ENCODE assay signal across 40 cellular contexts in the genomic region with DNA sequence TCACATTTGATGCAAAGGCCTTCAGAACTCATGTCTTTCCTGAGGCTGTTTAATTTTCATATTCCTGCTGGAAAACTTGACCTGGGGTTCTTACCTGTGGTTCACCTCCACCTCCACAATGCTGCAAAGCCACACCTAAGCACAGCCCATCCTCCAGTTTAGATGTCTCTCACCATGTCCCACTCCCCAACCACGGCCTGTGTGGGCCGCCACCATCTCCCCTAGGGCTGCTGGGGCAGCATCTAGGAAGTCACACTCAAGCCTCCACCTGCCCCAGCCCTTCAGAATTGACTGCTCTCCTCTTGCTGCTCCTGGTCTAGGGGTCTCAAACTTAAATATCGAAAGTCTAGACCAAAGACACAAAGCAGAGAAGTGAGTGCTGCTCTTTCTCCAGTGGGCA.
"Had no signal": no experiment of that assay in that cellular context is flagged by ENCODE, and none has a peak within 500 bp of the region (broad histone marks: within the 10 kb centered on the region; RNA-seq: fewer than 3 reads in every experiment).

No MANE protein-coding gene starts in this region.

- H3K27ac ChIP-seq: adrenal gland, ascending aorta, body of pancreas, brain microvascular endothelial cell, breast epithelium, cardiac muscle cell had no signal

- H3K4me3 Mint-ChIP-seq: activated naive CD4-positive, alpha-beta T cell treated with anti-CD3 and anti-CD28 coated beads for 36 hours; activated naive CD4-positive, alpha-beta T cell treated with anti-CD3 and anti-CD28 coated beads, Interleukin-2, amount 10 ng/mL, durations not matched to agents 7 days and 5 days; activated naive CD4-positive, alpha-beta T cell treated with anti-CD3 and anti-CD28 coated beads, Interleukin-2, amount 50 U/mL, for 24 hours; activated naive CD8-positive, alpha-beta T cell; activated naive CD8-positive, alpha-beta T cell treated with anti-CD3 and anti-CD28 coated beads for 36 hours; activated naive CD8-positive, alpha-beta T cell treated with anti-CD3 and anti-CD28 coated beads, Interleukin-2, amount 10 ng/mL, durations not matched to agents 7 days and 5 days; activated naive CD8-positive, alpha-beta T cell treated with anti-CD3 and anti-CD28 coated beads, Interleukin-2, amount 50 U/mL, for 24 hours; activated T-cell treated with anti-CD3 and anti-CD28 coated beads, Interleukin-2, amount 50 U/mL, for 24 hours; activated T-cell treated with anti-CD3 and anti-CD28 coated beads, Interleukin-2, amount 50 U/mL, for 4 hours; activated T-cell treated with anti-CD3 and anti-CD28 coated beads, Interleukin-2, amount 50 U/mL, for 72 hours; activated T-helper 1 cell treated with anti-CD3 and anti-CD28 coated beads, Interleukin-12 subunit alpha, Interleukin-12 subunit beta, Interleukin-2, Interleukin-4 antibody, amounts not matched to agents 30 ng/mL and 10 ng/mL and 1 ng/mL, durations not matched to agents 14 hours and 24 hours and 36 hours; activated T-helper 17 cell treated with anti-CD3 and anti-CD28 coated beads, Interleukin-2, amount 50 U/mL, for 72 hours; brain; central memory CD8-positive, alpha-beta T cell had no signal

- DNase-seq: activated effector memory CD4-positive, alpha-beta T cell treated with anti-CD3 and anti-CD28 coated beads, Interleukin-2, amount 50 U/mL, for 16 hours; activated effector memory CD4-positive, alpha-beta T cell treated with Interleukin-2 at 50 U/mL for 16 hours; activated gamma-delta T cell; activated gamma-delta T cell treated with Interleukin-2 at 50 U/mL for 16 hours; activated naive CD4-positive, alpha-beta T cell; activated naive CD4-positive, alpha-beta T cell treated with anti-CD3 and anti-CD28 coated beads for 36 hours; activated naive CD4-positive, alpha-beta T cell treated with anti-CD3 and anti-CD28 coated beads, Interleukin-2, amount 10 ng/mL, durations not matched to agents 7 days and 5 days; activated naive CD4-positive, alpha-beta T cell treated with anti-CD3 and anti-CD28 coated beads, Interleukin-2, amount 50 U/mL, for 16 hours; activated naive CD4-positive, alpha-beta T cell treated with Interleukin-2 at 50 U/mL for 16 hours; activated naive CD8-positive, alpha-beta T cell treated with anti-CD3 and anti-CD28 coated beads for 36 hours; activated naive CD8-positive, alpha-beta T cell treated with anti-CD3 and anti-CD28 coated beads, Interleukin-2, amount 10 ng/mL, durations not matched to agents 7 days and 5 days; activated naive CD8-positive, alpha-beta T cell treated with anti-CD3 and anti-CD28 coated beads, Interleukin-2, amount 50 U/mL, for 24 hours; activated T-cell treated with anti-CD3 and anti-CD28 coated beads, Interleukin-2, amount 50 U/mL, for 1 hour; activated T-cell treated with anti-CD3 and anti-CD28 coated beads, Interleukin-2, amount 50 U/mL, for 24 hours; activated T-cell treated with anti-CD3 and anti-CD28 coated beads, Interleukin-2, amount 50 U/mL, for 4 hours; activated T-cell treated with anti-CD3 and anti-CD28 coated beads, Interleukin-2, amount 50 U/mL, for 48 hours; activated T-cell treated with anti-CD3 and anti-CD28 coated beads, Interleukin-2, amount 50 U/mL, for 72 hours; adrenal gland; amniotic stem cell; amygdala; anterior cingulate cortex; aorta; brain microvascular endothelial cell; caudate nucleus; central memory CD4-positive, alpha-beta T cell; cerebellar nuclear complex had no signal

- H3K36me3 Mint-ChIP-seq: activated naive CD8-positive, alpha-beta T cell; activated naive CD8-positive, alpha-beta T cell treated with anti-CD3 and anti-CD28 coated beads for 36 hours; activated naive CD8-positive, alpha-beta T cell treated with anti-CD3 and anti-CD28 coated beads, Interleukin-2, amount 10 ng/mL, durations not matched to agents 7 days and 5 days; brain had no signal

- H3K9me3 ChIP-seq: adrenal gland, ascending aorta, body of pancreas, breast epithelium had no signal

- H3K27me3 ChIP-seq: brain microvascular endothelial cell had no signal

- H3K9me3 Mint-ChIP-seq: activated naive CD4-positive, alpha-beta T cell treated with anti-CD3 and anti-CD28 coated beads for 36 hours; activated naive CD4-positive, alpha-beta T cell treated with anti-CD3 and anti-CD28 coated beads, Interleukin-2, amount 10 ng/mL, durations not matched to agents 7 days and 5 days; activated naive CD4-positive, alpha-beta T cell treated with anti-CD3 and anti-CD28 coated beads, Interleukin-2, amount 50 U/mL, for 24 hours; activated naive CD4-positive, alpha-beta T cell treated with anti-CD3 and anti-CD28 coated beads, Interleukin-2, amount 50 U/mL, for 72 hours; activated naive CD8-positive, alpha-beta T cell treated with anti-CD3 and anti-CD28 coated beads for 36 hours; activated naive CD8-positive, alpha-beta T cell treated with anti-CD3 and anti-CD28 coated beads, Interleukin-2, amount 10 ng/mL, durations not matched to agents 7 days and 5 days; activated naive CD8-positive, alpha-beta T cell treated with anti-CD3 and anti-CD28 coated beads, Interleukin-2, amount 50 U/mL, for 24 hours; activated T-cell treated with anti-CD3 and anti-CD28 coated beads, Interleukin-2, amount 50 U/mL, for 24 hours; activated T-cell treated with anti-CD3 and anti-CD28 coated beads, Interleukin-2, amount 50 U/mL, for 72 hours; activated T-helper 1 cell treated with anti-CD3 and anti-CD28 coated beads, Interleukin-12 subunit alpha, Interleukin-12 subunit beta, Interleukin-2, Interleukin-4 antibody, amounts not matched to agents 30 ng/mL and 10 ng/mL and 1 ng/mL, durations not matched to agents 14 hours and 24 hours and 36 hours; activated T-helper 17 cell treated with anti-CD3 and anti-CD28 coated beads, Interleukin-2, amount 50 U/mL, for 72 hours; activated T-helper 2 cell treated with anti-CD3 and anti-CD28 coated beads, Interferon-gamma antibody, Interleukin-2, Interleukin-4, amounts not matched to agents 10 μg/mL and 5 μg/mL and 100 μg/mL, durations not matched to agents 14 hours and 24 hours and 36 hours; central memory CD8-positive, alpha-beta T cell had no signal

- ATAC-seq: activated naive CD4-positive, alpha-beta T cell treated with anti-CD3 and anti-CD28 coated beads, Interleukin-2, amount 50 U/mL, for 72 hours; activated naive CD8-positive, alpha-beta T cell treated with anti-CD3 and anti-CD28 coated beads, Interleukin-2, amount 50 U/mL, for 24 hours; activated T-cell treated with anti-CD3 and anti-CD28 coated beads, Interleukin-2, amount 50 U/mL, for 4 hours; activated T-cell treated with anti-CD3 and anti-CD28 coated beads, Interleukin-2, amount 50 U/mL, for 72 hours; activated T-helper 17 cell treated with anti-CD3 and anti-CD28 coated beads, Interleukin-2, amount 50 U/mL, for 72 hours; body of pancreas had no signal

- FAIRE-seq: astrocyte, bronchial epithelial cell had no signal

- H3K4me1 ChIP-seq: ascending aorta, breast epithelium had no signal

- H3K4me1 Mint-ChIP-seq: activated naive CD8-positive, alpha-beta T cell treated with anti-CD3 and anti-CD28 coated beads for 36 hours; activated naive CD8-positive, alpha-beta T cell treated with anti-CD3 and anti-CD28 coated beads, Interleukin-2, amount 10 ng/mL, durations not matched to agents 7 days and 5 days; activated T-helper 17 cell treated with anti-CD3 and anti-CD28 coated beads, Interleukin-2, amount 50 U/mL, for 72 hours; brain; central memory CD8-positive, alpha-beta T cell had no signal

- H3K27ac Mint-ChIP-seq: activated naive CD4-positive, alpha-beta T cell treated with anti-CD3 and anti-CD28 coated beads for 36 hours; activated naive CD4-positive, alpha-beta T cell treated with anti-CD3 and anti-CD28 coated beads, Interleukin-2, amount 10 ng/mL, durations not matched to agents 7 days and 5 days; activated naive CD4-positive, alpha-beta T cell treated with anti-CD3 and anti-CD28 coated beads, Interleukin-2, amount 50 U/mL, for 24 hours; activated naive CD4-positive, alpha-beta T cell treated with anti-CD3 and anti-CD28 coated beads, Interleukin-2, amount 50 U/mL, for 72 hours; activated naive CD8-positive, alpha-beta T cell; activated naive CD8-positive, alpha-beta T cell treated with anti-CD3 and anti-CD28 coated beads for 36 hours; activated naive CD8-positive, alpha-beta T cell treated with anti-CD3 and anti-CD28 coated beads, Interleukin-2, amount 10 ng/mL, durations not matched to agents 7 days and 5 days; activated naive CD8-positive, alpha-beta T cell treated with anti-CD3 and anti-CD28 coated beads, Interleukin-2, amount 50 U/mL, for 24 hours; activated T-cell treated with anti-CD3 and anti-CD28 coated beads, Interleukin-2, amount 50 U/mL, for 24 hours; activated T-cell treated with anti-CD3 and anti-CD28 coated beads, Interleukin-2, amount 50 U/mL, for 72 hours; activated T-helper 1 cell treated with anti-CD3 and anti-CD28 coated beads, Interleukin-12 subunit alpha, Interleukin-12 subunit beta, Interleukin-2, Interleukin-4 antibody, amounts not matched to agents 30 ng/mL and 10 ng/mL and 1 ng/mL, durations not matched to agents 14 hours and 24 hours and 36 hours; activated T-helper 17 cell treated with anti-CD3 and anti-CD28 coated beads, Interleukin-2, amount 50 U/mL, for 72 hours; activated T-helper 2 cell treated with anti-CD3 and anti-CD28 coated beads, Interferon-gamma antibody, Interleukin-2, Interleukin-4, amounts not matched to agents 10 μg/mL and 5 μg/mL and 100 μg/mL, durations not matched to agents 14 hours and 24 hours and 36 hours had no signal

- H3K36me3 ChIP-seq: adrenal gland, ascending aorta, brain microvascular endothelial cell, breast epithelium, cardiac muscle cell had no signal

- H3K4me3 ChIP-seq: adrenal gland, ascending aorta, body of pancreas, breast epithelium, cardiac muscle cell had no signal
